1 cellular context compared by ENCODE assay signal in the genomic region with DNA sequence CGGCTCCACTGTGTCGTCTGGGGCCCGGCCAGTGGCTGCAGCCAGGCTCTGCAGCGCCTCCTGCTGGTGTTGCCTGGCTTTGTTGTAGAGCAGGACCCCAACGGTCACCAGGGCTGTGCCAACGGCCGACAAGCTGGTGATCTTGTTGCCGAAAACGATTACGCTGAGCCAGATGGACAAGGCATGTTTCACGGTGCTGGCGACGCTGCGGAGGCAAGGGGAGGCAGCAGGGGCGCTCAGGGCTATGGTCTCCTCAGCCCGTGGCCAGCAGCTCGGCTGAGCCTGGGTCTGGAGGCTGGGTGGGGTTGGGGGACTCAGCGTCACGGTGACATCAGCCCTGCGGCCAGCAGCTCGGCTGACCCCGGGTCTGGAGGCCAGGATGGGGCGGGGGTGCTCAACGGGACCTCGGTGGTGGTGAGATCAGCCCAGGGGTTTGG.
TF ChIP-seq lines count a peak whose summit lies in the region.

No MANE protein-coding gene starts in this region.

TF ChIP-seq in liver, 16 proteins besides CTCF, POLR2A, EP300 and RAD21 (continued from another document):
- TF ChIP-seq, protein P1, sequence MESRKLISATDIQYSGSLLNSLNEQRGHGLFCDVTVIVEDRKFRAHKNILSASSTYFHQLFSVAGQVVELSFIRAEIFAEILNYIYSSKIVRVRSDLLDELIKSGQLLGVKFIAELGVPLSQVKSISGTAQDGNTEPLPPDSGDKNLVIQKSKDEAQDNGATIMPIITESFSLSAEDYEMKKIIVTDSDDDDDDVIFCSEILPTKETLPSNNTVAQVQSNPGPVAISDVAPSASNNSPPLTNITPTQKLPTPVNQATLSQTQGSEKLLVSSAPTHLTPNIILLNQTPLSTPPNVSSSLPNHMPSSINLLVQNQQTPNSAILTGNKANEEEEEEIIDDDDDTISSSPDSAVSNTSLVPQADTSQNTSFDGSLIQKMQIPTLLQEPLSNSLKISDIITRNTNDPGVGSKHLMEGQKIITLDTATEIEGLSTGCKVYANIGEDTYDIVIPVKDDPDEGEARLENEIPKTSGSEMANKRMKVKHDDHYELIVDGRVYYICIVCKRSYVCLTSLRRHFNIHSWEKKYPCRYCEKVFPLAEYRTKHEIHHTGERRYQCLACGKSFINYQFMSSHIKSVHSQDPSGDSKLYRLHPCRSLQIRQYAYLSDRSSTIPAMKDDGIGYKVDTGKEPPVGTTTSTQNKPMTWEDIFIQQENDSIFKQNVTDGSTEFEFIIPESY (IDR thresholded peaks at IDR 0.05) = no peak
- TF ChIP-seq, protein P2, sequence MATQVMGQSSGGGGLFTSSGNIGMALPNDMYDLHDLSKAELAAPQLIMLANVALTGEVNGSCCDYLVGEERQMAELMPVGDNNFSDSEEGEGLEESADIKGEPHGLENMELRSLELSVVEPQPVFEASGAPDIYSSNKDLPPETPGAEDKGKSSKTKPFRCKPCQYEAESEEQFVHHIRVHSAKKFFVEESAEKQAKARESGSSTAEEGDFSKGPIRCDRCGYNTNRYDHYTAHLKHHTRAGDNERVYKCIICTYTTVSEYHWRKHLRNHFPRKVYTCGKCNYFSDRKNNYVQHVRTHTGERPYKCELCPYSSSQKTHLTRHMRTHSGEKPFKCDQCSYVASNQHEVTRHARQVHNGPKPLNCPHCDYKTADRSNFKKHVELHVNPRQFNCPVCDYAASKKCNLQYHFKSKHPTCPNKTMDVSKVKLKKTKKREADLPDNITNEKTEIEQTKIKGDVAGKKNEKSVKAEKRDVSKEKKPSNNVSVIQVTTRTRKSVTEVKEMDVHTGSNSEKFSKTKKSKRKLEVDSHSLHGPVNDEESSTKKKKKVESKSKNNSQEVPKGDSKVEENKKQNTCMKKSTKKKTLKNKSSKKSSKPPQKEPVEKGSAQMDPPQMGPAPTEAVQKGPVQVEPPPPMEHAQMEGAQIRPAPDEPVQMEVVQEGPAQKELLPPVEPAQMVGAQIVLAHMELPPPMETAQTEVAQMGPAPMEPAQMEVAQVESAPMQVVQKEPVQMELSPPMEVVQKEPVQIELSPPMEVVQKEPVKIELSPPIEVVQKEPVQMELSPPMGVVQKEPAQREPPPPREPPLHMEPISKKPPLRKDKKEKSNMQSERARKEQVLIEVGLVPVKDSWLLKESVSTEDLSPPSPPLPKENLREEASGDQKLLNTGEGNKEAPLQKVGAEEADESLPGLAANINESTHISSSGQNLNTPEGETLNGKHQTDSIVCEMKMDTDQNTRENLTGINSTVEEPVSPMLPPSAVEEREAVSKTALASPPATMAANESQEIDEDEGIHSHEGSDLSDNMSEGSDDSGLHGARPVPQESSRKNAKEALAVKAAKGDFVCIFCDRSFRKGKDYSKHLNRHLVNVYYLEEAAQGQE (IDR thresholded peaks at IDR 0.05) = no peak
- TF ChIP-seq HNF4G (IDR thresholded peaks at IDR 0.05) = no peak
- TF ChIP-seq RXRA (IDR thresholded peaks at IDR 0.05) = no peak
